ENCODE assay signal across 8 cellular contexts in genomic region chr17:32265192-32265895, GRCh38. TPM values are rescaled to one million over a fixed set of nuclear protein-coding genes. Genes with fewer than 3 reads are reported as not detected.
DNase-seq lines count a peak whose midpoint lies in the region; ATAC-seq, FAIRE-seq and TF ChIP-seq lines count a peak whose summit lies in the region.

A gene with protein sequence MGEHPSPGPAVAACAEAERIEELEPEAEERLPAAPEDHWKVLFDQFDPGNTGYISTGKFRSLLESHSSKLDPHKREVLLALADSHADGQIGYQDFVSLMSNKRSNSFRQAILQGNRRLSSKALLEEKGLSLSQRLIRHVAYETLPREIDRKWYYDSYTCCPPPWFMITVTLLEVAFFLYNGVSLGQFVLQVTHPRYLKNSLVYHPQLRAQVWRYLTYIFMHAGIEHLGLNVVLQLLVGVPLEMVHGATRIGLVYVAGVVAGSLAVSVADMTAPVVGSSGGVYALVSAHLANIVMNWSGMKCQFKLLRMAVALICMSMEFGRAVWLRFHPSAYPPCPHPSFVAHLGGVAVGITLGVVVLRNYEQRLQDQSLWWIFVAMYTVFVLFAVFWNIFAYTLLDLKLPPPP (plus strand): TSS chr17:32265832. CDS start chr17:32266190, 358 bp downstream.

- no peaks in the 10 kb centered on the region for H3K4me1 ChIP-seq in A673 (ENCODE audit: insufficient read depth, low read length, poor library complexity, severe bottlenecking)
- no peaks in the 10 kb centered on the region for H3K4me1 ChIP-seq in cardiac muscle cell (ENCODE audit: low read depth)

- no peaks in the 10 kb centered on the region for H3K9me3 Mint-ChIP-seq in activated T-helper 2 cell treated with anti-CD3 and anti-CD28 coated beads, Interferon-gamma antibody, Interleukin-2, Interleukin-4, amounts not matched to agents 10 μg/mL and 5 μg/mL and 100 μg/mL, durations not matched to agents 14 hours and 24 hours and 36 hours

- TF ChIP-seq CTCF in A673 (conservative IDR thresholded peaks at IDR 0.05; ENCODE audit: low read depth, low read length) (no peak), cardiac muscle cell (IDR thresholded peaks at IDR 0.05; ENCODE audit: low read depth, low read length) (no peak), retinal pigment epithelial cell (conservative IDR thresholded peaks at IDR 0.05; ENCODE audit: low read depth, low read length) (no peak)

- POLR2A ChIA-PET in A673 (lab: Charles Lee; ENCODE audit: low non-redundant PET), result no interaction called here

- no peak within 1 kb of the TSS for H3K27ac Mint-ChIP-seq in activated T-helper 2 cell treated with anti-CD3 and anti-CD28 coated beads, Interferon-gamma antibody, Interleukin-2, Interleukin-4, amounts not matched to agents 10 μg/mL and 5 μg/mL and 100 μg/mL, durations not matched to agents 14 hours and 24 hours and 36 hours

- no peaks in the 10 kb centered on the region for H3K9me3 ChIP-seq in A673 (ENCODE audit: low read depth, low read length, poor library complexity, severe bottlenecking)
- no peaks in the 10 kb centered on the region for H3K9me3 ChIP-seq in cardiac muscle cell (ENCODE audit: low read depth)

- peaks cover 16% of the 10 kb centered on the region for H3K4me1 Mint-ChIP-seq in activated T-helper 2 cell treated with anti-CD3 and anti-CD28 coated beads, Interferon-gamma antibody, Interleukin-2, Interleukin-4, amounts not matched to agents 10 μg/mL and 5 μg/mL and 100 μg/mL, durations not matched to agents 14 hours and 24 hours and 36 hours (ENCODE audit: low read depth)

- DNase-seq in A673 (ENCODE audit: low spot score) (no peak), GM12891 (ENCODE audit: insufficient read length, low spot score) (no peak), cardiac muscle cell (ENCODE audit: low read depth in 1 of 2, low spot score in 1 of 2) (peak in 1 of 2 donors; percentile 38), retinal pigment epithelial cell (ENCODE audit: low read depth) (no peak), pons (ENCODE audit: low spot score) (no peak), SK-N-DZ (ENCODE audit: low spot score) (no peak)
- DNase-seq in activated T-helper 2 cell treated with anti-CD3 and anti-CD28 coated beads, Interferon-gamma antibody, Interleukin-2, Interleukin-4, amounts not matched to agents 10 μg/mL and 5 μg/mL and 100 μg/mL, durations not matched to agents 14 hours and 24 hours and 36 hours (ENCODE audit: low spot score), result no peak

- H3K4me3 Mint-ChIP-seq in activated T-helper 2 cell treated with anti-CD3 and anti-CD28 coated beads, Interferon-gamma antibody, Interleukin-2, Interleukin-4, amounts not matched to agents 10 μg/mL and 5 μg/mL and 100 μg/mL, durations not matched to agents 14 hours and 24 hours and 36 hours (ENCODE audit: low read depth), result peak within 1 kb of the TSS; percentile 73

- H3K27ac ChIP-seq in A673 (ENCODE audit: low read depth, low read length, poor library complexity, severe bottlenecking) (no peak within 1 kb of the TSS), cardiac muscle cell (no peak within 1 kb of the TSS)

- peak; percentile 20 for FAIRE-seq in GM12891 (lab: Jason Lieb, UNC)

- no peak for ATAC-seq in HG03457 (IDR thresholded peaks at IDR 0.05; ENCODE audit: unreplicated experiment)

- no peak for TF ChIP-seq POLR2A in GM12891 (IDR thresholded peaks at IDR 0.05; ENCODE audit: low read depth, low read length)

- H3K36me3 ChIP-seq in A673 (ENCODE audit: insufficient read depth, low read length, poor library complexity, severe bottlenecking), result no peaks in the 10 kb centered on the region
- no peaks in the 10 kb centered on the region for H3K36me3 ChIP-seq in cardiac muscle cell

- H3K36me3 Mint-ChIP-seq in activated T-helper 2 cell treated with anti-CD3 and anti-CD28 coated beads, Interferon-gamma antibody, Interleukin-2, Interleukin-4, amounts not matched to agents 10 μg/mL and 5 μg/mL and 100 μg/mL, durations not matched to agents 14 hours and 24 hours and 36 hours (ENCODE audit: low read depth), result no peaks in the 10 kb centered on the region

- H3K27me3 Mint-ChIP-seq in activated T-helper 2 cell treated with anti-CD3 and anti-CD28 coated beads, Interferon-gamma antibody, Interleukin-2, Interleukin-4, amounts not matched to agents 10 μg/mL and 5 μg/mL and 100 μg/mL, durations not matched to agents 14 hours and 24 hours and 36 hours (ENCODE audit: low read depth), result peaks cover 75% of the 10 kb centered on the region

- H3K4me3 ChIP-seq in A673 (ENCODE audit: low read depth, low read length, poor library complexity, severe bottlenecking), result peak within 1 kb of the TSS; percentile 43
- H3K4me3 ChIP-seq in cardiac muscle cell, result peak within 1 kb of the TSS; percentile 49
- peak within 1 kb of the TSS; percentile 37 for H3K4me3 ChIP-seq in retinal pigment epithelial cell (ENCODE audit: low read length)

- peaks cover 10% of the 10 kb centered on the region for H3K27me3 ChIP-seq in A673 (replicated peaks; ENCODE audit: insufficient read depth, low read depth, low read length, poor library complexity)
- peaks cover 87% of the 10 kb centered on the region for H3K27me3 ChIP-seq in cardiac muscle cell

- intact Hi-C loops in A673 (cut with micrococcal nuclease; ENCODE audit: unreplicated experiment), result loop anchor here (2.0 kb wide), 1 partner anchor 51 kb away; no protein-coding TSS in a partner anchor
- intact Hi-C loops in activated T-helper 2 cell treated with anti-CD3 and anti-CD28 coated beads, Interferon-gamma antibody, Interleukin-2, Interleukin-4, amounts not matched to agents 10 μg/mL and 5 μg/mL and 100 μg/mL, durations not matched to agents 14 hours and 24 hours and 36 hours (cut with micrococcal nuclease), result no loop called here

- BruUV-seq in A673 (replicated peaks; lab: Mats Ljungman, UMichigan), result no TSS peak

- CTCF ChIA-PET in A673 (lab: Charles Lee), result no interaction called here

TF ChIP-seq in GM12891, 5 proteins besides CTCF, POLR2A, EP300 and RAD21:
- TF ChIP-seq POU2F2 (IDR thresholded peaks at IDR 0.05; ENCODE audit: low read depth, low read length) (no peak), PAX5 (IDR thresholded peaks at IDR 0.05; ENCODE audit: insufficient read depth, low read length, severe bottlenecking) (no peak), SPI1 (IDR thresholded peaks at IDR 0.05; ENCODE audit: low read depth, low read length) (no peak), POLR2AphosphoS5 (IDR thresholded peaks at IDR 0.05; ENCODE audit: low read depth, low read length) (no peak), TAF1 (IDR thresholded peaks at IDR 0.05; ENCODE audit: low read depth, low read length) (no peak)
TF ChIP-seq in GM12891: peak in this region for 0.

RNA-seq across cellular contexts. Expression of the gene that starts here (rescaled TPM):
- total RNA-seq in A673 (2021) (0.80 and 0.90 TPM in 2 replicates), cardiac muscle cell (0.04 and 0.09 TPM in 2 replicates)
- 0.09 TPM for polyA plus RNA-seq in GM12891 (2012; ENCODE audit: low read depth, missing spikeins)
- 0.11 and 0.18 TPM in 2 replicates for total RNA-seq in activated T-helper 2 cell treated with anti-CD3 and anti-CD28 coated beads, Interferon-gamma antibody, Interleukin-2, Interleukin-4, amounts not matched to agents 10 μg/mL and 5 μg/mL and 100 μg/mL, durations not matched to agents 14 hours and 24 hours and 36 hours
- 0.07 TPM in 1 of 2 replicates, not detected in the other for polyA plus RNA-seq in cardiac muscle cell
- polyA plus RNA-seq in SK-N-DZ (2014; cell fraction: cytosol; rRNA removed), result 1.3 and 2.5 TPM in 2 replicates
- polyA plus RNA-seq in SK-N-DZ (2014; cell fraction: nucleus; rRNA removed), result 1.6 and 2.1 TPM in 2 replicates
